ENCODE assay signal across 18 cellular contexts in the genomic region with DNA sequence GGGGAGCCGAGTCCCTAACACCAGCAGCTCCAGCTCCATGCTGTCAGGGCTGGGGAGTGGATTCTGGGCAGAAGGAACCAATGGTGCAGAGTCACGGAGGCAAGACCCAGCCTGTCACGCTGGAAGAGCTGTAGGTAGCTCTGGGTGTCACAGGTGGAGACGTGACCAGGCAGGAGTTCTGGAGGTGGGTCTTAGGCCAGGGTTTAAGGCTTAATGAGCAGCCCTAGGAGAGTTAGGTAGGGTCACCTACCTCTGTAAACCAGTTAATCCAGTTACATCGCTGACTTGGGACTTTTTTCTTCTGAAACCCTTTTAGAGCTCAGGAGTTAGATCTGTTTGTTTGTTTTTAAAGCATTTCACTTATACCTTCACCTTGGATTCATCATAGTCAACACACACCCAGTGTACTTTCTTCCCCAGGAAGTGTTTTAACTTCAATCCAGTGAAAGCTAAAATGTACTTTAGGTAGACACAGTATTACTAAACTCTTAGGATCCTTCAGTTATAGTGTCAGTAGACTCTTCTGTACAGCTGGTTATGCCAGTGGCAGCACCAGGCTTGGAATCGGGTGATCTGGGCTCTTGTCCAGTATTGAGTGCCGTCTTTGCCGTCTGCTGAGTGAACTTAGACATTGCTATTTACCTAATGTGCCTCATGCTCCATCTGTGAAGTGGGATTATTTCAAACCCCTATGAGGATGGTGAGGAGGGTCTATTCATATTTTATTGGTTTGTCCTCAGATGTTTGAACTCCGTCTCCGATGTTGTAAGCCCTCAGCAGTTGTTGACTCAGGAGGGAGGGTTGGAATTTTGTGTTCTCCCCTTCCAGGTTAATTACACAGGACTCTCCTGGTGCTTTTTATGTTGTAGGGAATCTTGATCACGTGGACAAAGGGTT. TPM values are rescaled to one million over a fixed set of nuclear protein-coding genes. Genes with fewer than 3 reads are reported as not detected.
DNase-seq lines count a peak whose midpoint lies in the region; ATAC-seq and TF ChIP-seq lines count a peak whose summit lies in the region.
"Had no signal": no experiment of that assay in that cellular context is flagged by ENCODE, and none has a peak within 500 bp of the region (broad histone marks: within the 10 kb centered on the region; RNA-seq: fewer than 3 reads in every experiment).

No MANE protein-coding gene starts in this region.

- H3K4me3 ChIP-seq in WERI-Rb-1 (ENCODE audit: low read depth, low read length): no peak overlapping the region
- no peak overlapping the region for H3K4me3 ChIP-seq in suprapubic skin
- no peak overlapping the region for H3K4me3 ChIP-seq in testis
- H3K4me3 ChIP-seq: BLaER1, SK-N-MC had no signal

- H3K36me3 ChIP-seq in WERI-Rb-1: peaks cover 52% of the 10 kb centered on the region
- peaks cover 71% of the 10 kb centered on the region for H3K36me3 ChIP-seq in suprapubic skin
- no peaks in the 10 kb centered on the region for H3K36me3 ChIP-seq in testis (ENCODE audit: low read depth, missing control alignments)

- TF ChIP-seq POLR2A in suprapubic skin (IDR thresholded peaks at IDR 0.05) (no peak), testis (IDR thresholded peaks at IDR 0.05) (no peak)

- intact Hi-C loops in left colon (cut with DNase I, micrococcal nuclease) (loop anchor here in 1 of 2 donors (10.0 kb wide), 1 partner anchor 61 kb away; no protein-coding TSS in a partner anchor), testis (cut with DNase I; ENCODE audit: low total_unique reads) (no loop called here)

- DNase-seq in ELF-1 (ENCODE audit: low read depth, low spot score): peak; percentile 30
- DNase-seq in WERI-Rb-1: peak; percentile 61
- no peak for DNase-seq in left colon
- DNase-seq in suprapubic skin (ENCODE audit: low spot score in 2 of 2): no peak
- no peak for DNase-seq in testis
- no peak for DNase-seq in COR-L47 (lab: John Stamatoyannopoulos, UW)
- DNase-seq: activated CD4-positive, alpha-beta T cell treated with anti-CD3 and anti-CD28 coated beads, Interleukin-2, amount 50 U/mL, for 4 hours; anterior cingulate cortex; DMS79; mesenchymal stem cell; MM.1S; NCI-H2029 treated with DMSO at 0.1 percent for 48 hours; NCI-H510A treated with DMSO at 0.1 percent for 48 hours; substantia nigra had no signal

- H3K27me3 ChIP-seq in WERI-Rb-1 (ENCODE audit: insufficient read depth, low read depth, severe bottlenecking) (no peaks in the 10 kb centered on the region), suprapubic skin (no peaks in the 10 kb centered on the region), testis (no peaks in the 10 kb centered on the region)
- H3K27me3 ChIP-seq: BLaER1 had no signal

- H3K9me3 ChIP-seq in WERI-Rb-1 (ENCODE audit: severe bottlenecking) (no peaks in the 10 kb centered on the region), suprapubic skin (no peaks in the 10 kb centered on the region), testis (no peaks in the 10 kb centered on the region)
- H3K9me3 ChIP-seq: BLaER1 had no signal

- TF ChIP-seq EP300 in suprapubic skin (IDR thresholded peaks at IDR 0.05): no peak

- TF ChIP-seq CTCF in WERI-Rb-1 (IDR thresholded peaks at IDR 0.05; ENCODE audit: low read depth, low read length) (no peak), suprapubic skin (IDR thresholded peaks at IDR 0.05) (no peak), testis (IDR thresholded peaks at IDR 0.05) (no peak)

- H3K27ac ChIP-seq in WERI-Rb-1 (peak overlapping the region; percentile 37), suprapubic skin (peak overlapping the region; percentile 72), testis (no peak overlapping the region)
- H3K27ac ChIP-seq: BLaER1, SK-N-MC had no signal

- peaks cover 59% of the 10 kb centered on the region for H3K4me1 ChIP-seq in suprapubic skin
- H3K4me1 ChIP-seq in testis: no peaks in the 10 kb centered on the region

- 65% methylated on average over 11 of the region's 11 CpGs for WGBS in suprapubic skin
- 93 to 94% methylated on average over 11 of the region's 11 CpGs for WGBS in testis, 2 donors

- peak; percentile 65 for ATAC-seq in left colon
- no peak for ATAC-seq in HG02885 (IDR thresholded peaks at IDR 0.05; ENCODE audit: poor library complexity, unreplicated experiment)

RNA-seq across cellular contexts. Expression of a gene that starts 31.0 kb away (rescaled TPM):
- total RNA-seq in left colon (10 to 100 TPM in 1 of 2 donors, under 1 TPM in 1; 0.61 to 26.8 TPM), suprapubic skin (1 to 10 TPM in 1 of 4 donors, under 1 TPM in 3; 0.25 to 1.2 (median 0.63) TPM), testis (under 1 TPM; 0.74 to 0.87 TPM)
- 0.91 TPM for polyA plus RNA-seq in testis (ENCODE audit: insufficient read depth, low read depth, low replicate concordance)
- total RNA-seq: neural crest cell had no signal

Comparison
In these comparisons a context has a peak if more than half of its experiments do, and no peak if none do; other contexts are left out.
1. DNase-seq: peak in ELF-1 (single experiment) and WERI-Rb-1 (single experiment); none in left colon (0 of 2), suprapubic skin (0 of 2), testis (single experiment) and COR-L47 (single experiment).
2. H3K27ac ChIP-seq: peak in WERI-Rb-1 (single experiment) and suprapubic skin (single experiment); none in testis (0 of 2).